In the genomic region with DNA sequence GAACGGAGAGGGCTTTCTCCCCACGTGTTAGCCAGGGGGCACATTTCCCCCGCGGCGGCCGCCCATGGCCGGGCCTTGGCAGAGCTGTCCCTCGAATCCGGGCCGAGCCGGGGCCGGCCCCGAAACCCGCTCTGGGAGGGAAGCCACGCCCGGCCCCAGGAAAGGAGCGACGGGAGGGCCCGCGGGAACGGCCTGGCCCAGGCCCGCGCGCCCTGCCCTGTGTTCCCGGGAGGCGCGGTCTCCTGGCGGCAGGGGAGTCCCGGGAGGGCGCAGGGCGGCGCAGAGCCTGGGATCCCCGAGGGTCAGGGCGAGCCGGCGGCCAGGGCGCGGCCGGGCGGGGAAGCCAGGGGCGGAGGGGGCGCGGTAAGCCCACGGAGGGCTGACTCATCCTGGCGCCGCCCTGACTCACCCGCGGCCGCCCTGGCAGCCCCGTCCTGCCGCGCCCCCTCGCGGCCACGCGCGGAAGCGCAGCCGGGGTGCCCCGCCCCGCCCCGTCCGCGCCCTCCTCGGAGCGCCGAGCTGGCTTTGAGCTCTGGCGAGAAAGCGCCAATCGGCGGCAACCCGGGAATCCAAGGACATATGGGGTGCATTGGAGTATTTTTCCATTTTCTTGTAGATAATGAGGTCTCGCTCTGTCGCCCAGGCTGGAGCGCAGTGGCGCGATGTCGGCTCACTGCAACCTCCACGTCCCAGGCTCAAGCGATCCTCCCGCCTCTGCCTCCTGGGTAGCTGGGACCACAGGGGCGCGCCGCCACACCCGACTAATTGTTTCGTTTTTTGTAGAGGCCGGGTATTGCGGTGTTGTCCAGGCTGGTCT, we compare ENCODE assay signal across 8 cellular contexts. TPM values are rescaled to one million over a fixed set of nuclear protein-coding genes. Genes with fewer than 3 reads are reported as not detected.
DNase-seq lines count a peak whose midpoint lies in the region; ATAC-seq and TF ChIP-seq lines count a peak whose summit lies in the region.

No MANE protein-coding gene starts in this region.

- peak overlapping the region; percentile 79 for H3K4me2 ChIP-seq in osteoblast (ENCODE audit: insufficient read depth, low read length)

- H3K79me2 ChIP-seq in osteoblast (ENCODE audit: insufficient read depth, low read length), result no peaks in the 10 kb centered on the region

- ATAC-seq in GM21367 (IDR thresholded peaks at IDR 0.05; ENCODE audit: unreplicated experiment), result peak; percentile 48

- H3K4me3 ChIP-seq in SK-N-MC (peak overlapping the region; percentile 83), osteoblast (ENCODE audit: insufficient read depth, low read length) (peak overlapping the region; percentile 71), testis (peak overlapping the region; percentile 62 to 65)

- no peaks in the 10 kb centered on the region for H3K9me3 ChIP-seq in SK-N-MC (ENCODE audit: low read depth, low read length)
- no peaks in the 10 kb centered on the region for H3K9me3 ChIP-seq in osteoblast (ENCODE audit: low read depth, low read length)
- H3K9me3 ChIP-seq in testis, result no peaks in the 10 kb centered on the region

- no peaks in the 10 kb centered on the region for H4K20me1 ChIP-seq in osteoblast (ENCODE audit: insufficient read depth, low read length)

- no peaks in the 10 kb centered on the region for H3K36me3 Mint-ChIP-seq in activated naive CD4-positive, alpha-beta T cell treated with anti-CD3 and anti-CD28 coated beads, Interleukin-2, amount 50 U/mL, for 24 hours
- no peaks in the 10 kb centered on the region for H3K36me3 Mint-ChIP-seq in glutamatergic neuron (ENCODE audit: unreplicated experiment)

- no peaks in the 10 kb centered on the region for H3K9me3 Mint-ChIP-seq in activated naive CD4-positive, alpha-beta T cell treated with anti-CD3 and anti-CD28 coated beads, Interleukin-2, amount 50 U/mL, for 24 hours
- H3K9me3 Mint-ChIP-seq in glutamatergic neuron (ENCODE audit: unreplicated experiment), result peaks cover 3% of the 10 kb centered on the region

- DNase-seq in D341Med (ENCODE audit: low spot score) (peak; percentile 98), HuH-7 (ENCODE audit: low spot score) (peak; percentile 82), SK-N-MC (ENCODE audit: low read depth, low spot score) (no peak), glutamatergic neuron (peak; percentile 87), osteoblast (ENCODE audit: insufficient read length, low spot score, missing footprints) (peak; percentile 99), testis (peak; percentile 81)

- H3K27ac ChIP-seq in SK-N-MC (no peak overlapping the region), osteoblast (ENCODE audit: low read depth, low read length) (peak overlapping the region; percentile 52), testis (peak overlapping the region; percentile 73 to 92)

- no peak overlapping the region for H3K27ac Mint-ChIP-seq in activated naive CD4-positive, alpha-beta T cell treated with anti-CD3 and anti-CD28 coated beads, Interleukin-2, amount 50 U/mL, for 24 hours
- no peak overlapping the region for H3K27ac Mint-ChIP-seq in glutamatergic neuron (ENCODE audit: unreplicated experiment)

- TF ChIP-seq CTCF in glutamatergic neuron (IDR thresholded peaks at IDR 0.05; ENCODE audit: partially characterized antibody, unreplicated experiment) (peak; percentile 97), osteoblast (IDR thresholded peaks at IDR 0.05; ENCODE audit: extremely low read depth, low read depth, low read length) (peak; percentile 50), testis (IDR thresholded peaks at IDR 0.05) (peak; percentile 95 to 99 (median 99))

- peaks cover 31% of the 10 kb centered on the region for H3K4me1 ChIP-seq in osteoblast (ENCODE audit: insufficient read depth, low read length)
- H3K4me1 ChIP-seq in testis, result peaks cover 21% of the 10 kb centered on the region

- H3K4me3 Mint-ChIP-seq in activated naive CD4-positive, alpha-beta T cell treated with anti-CD3 and anti-CD28 coated beads, Interleukin-2, amount 50 U/mL, for 24 hours, result peak overlapping the region; percentile 81
- H3K4me3 Mint-ChIP-seq in glutamatergic neuron (ENCODE audit: unreplicated experiment), result peak overlapping the region; percentile 76

- no peak for TF ChIP-seq POLR2A in testis (IDR thresholded peaks at IDR 0.05)

- peaks cover 9% of the 10 kb centered on the region for H3K27me3 Mint-ChIP-seq in activated naive CD4-positive, alpha-beta T cell treated with anti-CD3 and anti-CD28 coated beads, Interleukin-2, amount 50 U/mL, for 24 hours
- peaks cover 10% of the 10 kb centered on the region for H3K27me3 Mint-ChIP-seq in glutamatergic neuron (ENCODE audit: unreplicated experiment)

- 12 to 18% methylated on average over 22 to 52 of the region's 88 CpGs for WGBS in testis, 2 donors

- intact Hi-C loops in testis (cut with DNase I; ENCODE audit: low total_unique reads), result no loop called here

- H3K36me3 ChIP-seq in SK-N-MC (ENCODE audit: insufficient read depth, low read length) (no peaks in the 10 kb centered on the region), osteoblast (ENCODE audit: insufficient read depth, low read length) (no peaks in the 10 kb centered on the region), testis (ENCODE audit: low read depth, missing control alignments) (no peaks in the 10 kb centered on the region)

- H2AFZ ChIP-seq in osteoblast (ENCODE audit: low read length), result peak overlapping the region; percentile 87

- peak overlapping the region; percentile 82 for H3K9ac ChIP-seq in SK-N-MC (ENCODE audit: insufficient read length)

- H3K27me3 ChIP-seq in osteoblast (ENCODE audit: insufficient read depth, low read length), result no peaks in the 10 kb centered on the region
- no peaks in the 10 kb centered on the region for H3K27me3 ChIP-seq in testis

- peaks cover 7% of the 10 kb centered on the region for H3K4me1 Mint-ChIP-seq in activated naive CD4-positive, alpha-beta T cell treated with anti-CD3 and anti-CD28 coated beads, Interleukin-2, amount 50 U/mL, for 24 hours
- H3K4me1 Mint-ChIP-seq in glutamatergic neuron (ENCODE audit: low read depth, unreplicated experiment), result no peaks in the 10 kb centered on the region

RNA-seq across cellular contexts. Expression of a gene that starts 31.8 kb away (rescaled TPM):
- total RNA-seq in glutamatergic neuron (ENCODE audit: unreplicated experiment) (not detected), osteoblast (not detected in 2 replicates), testis (1 to 10 TPM in 1 of 2 donors, under 1 TPM in 1; 0.87 to 2.0 TPM)
- polyA plus RNA-seq in testis (ENCODE audit: insufficient read depth, low read depth, low replicate concordance), result 2.2 TPM
